Comparison of ENCODE assay signal across 14 cellular contexts in the genomic region with DNA sequence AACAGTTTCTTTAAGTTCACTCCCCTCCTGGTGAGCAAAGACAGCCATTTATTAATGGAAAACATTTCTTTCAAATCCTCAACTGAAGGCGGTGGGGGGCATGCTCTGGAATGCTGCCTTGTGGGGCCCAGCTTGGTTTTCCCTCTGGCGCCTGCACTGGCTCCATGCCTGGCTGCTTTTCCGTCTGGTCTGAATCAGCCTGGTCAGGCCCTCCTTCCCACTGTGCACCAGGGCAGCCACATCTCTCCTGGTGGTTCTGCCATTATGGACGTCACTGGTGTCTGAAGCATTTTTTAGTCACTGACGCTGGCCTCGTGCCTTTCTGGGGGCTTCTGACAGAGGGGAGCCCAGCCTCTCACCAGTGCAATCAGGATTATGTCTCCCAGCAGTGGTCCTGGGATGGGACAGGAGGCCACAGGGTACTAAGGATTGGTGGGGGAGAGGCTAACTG. TPM values are rescaled to one million over a fixed set of nuclear protein-coding genes. Genes with fewer than 3 reads are reported as not detected.
DNase-seq lines count a peak whose midpoint lies in the region; ATAC-seq and TF ChIP-seq lines count a peak whose summit lies in the region.
"Had no signal": no experiment of that assay in that cellular context is flagged by ENCODE, and none has a peak within 500 bp of the region (broad histone marks: within the 10 kb centered on the region; RNA-seq: fewer than 3 reads in every experiment).

No MANE protein-coding gene starts in this region.

- 24% methylated on average over 5 of the region's 6 CpGs for WGBS in suprapubic skin

- H3K4me3 ChIP-seq in HFF-Myc (replicated peaks; ENCODE audit: low read depth, low read length) (no peak overlapping the region), suprapubic skin (no peak overlapping the region), lower lobe of right lung (no peak overlapping the region)
- H3K4me3 ChIP-seq: PC-9 had no signal

- peak; percentile 36 for DNase-seq in HFF-Myc (ENCODE audit: extremely low read depth, low read depth)
- DNase-seq in suprapubic skin (ENCODE audit: low spot score in 2 of 2): peak; percentile 39 to 63
- no peak for DNase-seq in lower lobe of right lung
- DNase-seq in cardiac septum (ENCODE audit: low spot score): no peak
- DNase-seq: DMS79; NCI-H2029; PC-9; stimulated activated CD4-positive, alpha-beta T cell treated with anti-CD3 and anti-CD28 coated beads, Interleukin-1b, Interleukin-23, amount 100 ng/mL, for 48 hours; stimulated activated naive B cell treated with anti-CD40 and anti-IgM and Interleukin-4, amounts not matched to agents 10 μg/mL and 1 μg/mL and 100 μg/mL, for 72 hours had no signal

- H3K27ac ChIP-seq in layer of hippocampus (ENCODE audit: low read depth, low read length) (peak overlapping the region; percentile 19), suprapubic skin (no peak overlapping the region), lower lobe of right lung (no peak overlapping the region)
- H3K27ac ChIP-seq: neutrophil, PC-9 had no signal

- no peaks in the 10 kb centered on the region for H3K27me3 Mint-ChIP-seq in brain

- H3K27me3 ChIP-seq in layer of hippocampus (ENCODE audit: control insufficient read depth, insufficient read depth, low read length) (no peaks in the 10 kb centered on the region), suprapubic skin (no peaks in the 10 kb centered on the region), lower lobe of right lung (ENCODE audit: low read depth) (no peaks in the 10 kb centered on the region)
- H3K27me3 ChIP-seq: neutrophil had no signal

- H3K9me3 ChIP-seq in suprapubic skin (no peaks in the 10 kb centered on the region), lower lobe of right lung (peaks cover 4% of the 10 kb centered on the region)
- H3K9me3 ChIP-seq: neutrophil had no signal

- intact Hi-C loops in lower lobe of right lung (cut with DNase I): no loop called here
- intact Hi-C loops in cardiac septum (cut with DNase I): no loop called here

- H3K9me3 Mint-ChIP-seq in brain: peaks cover 6 to 11% (median 11%) of the 10 kb centered on the region in 5 experiments

- H3K36me3 ChIP-seq in suprapubic skin (no peaks in the 10 kb centered on the region), lower lobe of right lung (no peaks in the 10 kb centered on the region)
- H3K36me3 ChIP-seq: neutrophil had no signal

- peaks cover 24% of the 10 kb centered on the region for H3K36me3 Mint-ChIP-seq in brain
- H3K36me3 Mint-ChIP-seq: stimulated activated naive B cell treated with anti-CD40 and anti-IgM and Interleukin-4, amounts not matched to agents 10 μg/mL and 1 μg/mL and 100 μg/mL, for 72 hours had no signal

- ATAC-seq in lower lobe of right lung (no peak), HG03135 (IDR thresholded peaks at IDR 0.05; ENCODE audit: unreplicated experiment) (no peak), HG03460 (IDR thresholded peaks at IDR 0.05; ENCODE audit: unreplicated experiment) (no peak)
- ATAC-seq: stimulated activated naive B cell treated with anti-CD40 and anti-IgM and Interleukin-4, amounts not matched to agents 10 μg/mL and 1 μg/mL and 100 μg/mL, for 72 hours had no signal

- H3K4me1 Mint-ChIP-seq in brain: peaks cover 29% of the 10 kb centered on the region
- H3K4me1 Mint-ChIP-seq: stimulated activated naive B cell treated with anti-CD40 and anti-IgM and Interleukin-4, amounts not matched to agents 10 μg/mL and 1 μg/mL and 100 μg/mL, for 72 hours had no signal

- H3K4me3 Mint-ChIP-seq in brain: peak overlapping the region in 1 of 5 experiments; percentile 48
- H3K4me3 Mint-ChIP-seq: stimulated activated naive B cell treated with anti-CD40 and anti-IgM and Interleukin-4, amounts not matched to agents 10 μg/mL and 1 μg/mL and 100 μg/mL, for 72 hours had no signal

- H3K4me1 ChIP-seq in suprapubic skin (no peaks in the 10 kb centered on the region), lower lobe of right lung (no peaks in the 10 kb centered on the region)

- no peak for TF ChIP-seq POLR2A in suprapubic skin (IDR thresholded peaks at IDR 0.05)

- TF ChIP-seq EP300 in suprapubic skin (IDR thresholded peaks at IDR 0.05): no peak

- no peak for TF ChIP-seq CTCF in HFF-Myc (IDR thresholded peaks at IDR 0.05; ENCODE audit: low read depth, low read length, missing control alignments)
- no peak for TF ChIP-seq CTCF in brain (conservative IDR thresholded peaks at IDR 0.05)
- no peak for TF ChIP-seq CTCF in suprapubic skin (IDR thresholded peaks at IDR 0.05)
- TF ChIP-seq CTCF in lower lobe of right lung (IDR thresholded peaks at IDR 0.05): no peak

- peak overlapping the region; percentile 36 to 97 (median 91) for H3K27ac Mint-ChIP-seq in brain
- H3K27ac Mint-ChIP-seq: stimulated activated naive B cell treated with anti-CD40 and anti-IgM and Interleukin-4, amounts not matched to agents 10 μg/mL and 1 μg/mL and 100 μg/mL, for 72 hours had no signal

RNA-seq across cellular contexts. Expression of a gene that starts 57.6 kb away (rescaled TPM):
- 74.0 TPM for polyA plus RNA-seq in brain (ENCODE audit: insufficient read depth, low read depth, low replicate concordance)
- total RNA-seq in suprapubic skin (100 to 1,000 TPM in 1 of 4 donors, 10 to 100 TPM in 3; 81.8 to 103 (median 91.2) TPM), lower lobe of right lung (83.4 TPM), cardiac septum (81.4 TPM)

Comparison
In these comparisons a context has a peak if more than half of its experiments do, and no peak if none do; other contexts are left out.
1. DNase-seq: peak in HFF-Myc (single experiment) and suprapubic skin (2 of 2); none in lower lobe of right lung (single experiment) and cardiac septum (single experiment).